In the genomic region with DNA sequence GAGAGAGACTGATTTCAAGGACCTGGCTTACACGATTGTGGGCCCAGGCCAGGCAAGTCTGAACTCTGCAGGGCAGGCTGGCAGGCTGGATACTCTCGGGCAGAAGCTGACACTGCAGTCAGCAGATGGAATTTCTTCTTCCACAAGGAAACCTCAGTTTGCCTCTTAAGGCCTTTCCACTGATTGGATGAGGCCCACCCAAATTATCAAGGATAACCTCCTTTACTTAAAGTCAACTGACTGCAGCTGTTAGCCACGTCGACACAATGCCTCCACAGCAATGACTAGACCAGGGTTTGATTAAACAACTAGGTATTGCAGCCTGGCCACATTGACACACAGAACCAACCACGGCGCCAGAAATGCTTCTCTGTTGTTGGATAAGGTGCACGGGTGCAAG, we compare ENCODE assay signal across 20 cellular contexts.
A peak's percentile ranks its signal among the peaks of the same experiment; 100 is the strongest.
DNase-seq lines count a peak whose midpoint lies in the region; ATAC-seq and TF ChIP-seq lines count a peak whose summit lies in the region.
"Had no signal": no experiment of that assay in that cellular context is flagged by ENCODE, and none has a peak within 500 bp of the region (broad histone marks: within the 10 kb centered on the region; RNA-seq: fewer than 3 reads in every experiment).

No MANE protein-coding gene starts in this region.

- no peaks in the 10 kb centered on the region for H3K9me3 Mint-ChIP-seq in neural progenitor cell
- H3K9me3 Mint-ChIP-seq: CD8-positive, alpha-beta T cell; H9; HFFc6 had no signal

- no peak overlapping the region for H3K23ac ChIP-seq in neuronal stem cell (ENCODE audit: low read depth, low read length, poor library complexity)

- DNase-seq in RWPE1 (ENCODE audit: low spot score), result no peak
- no peak for DNase-seq in foreskin keratinocyte
- DNase-seq in neuronal stem cell (ENCODE audit: low spot score), result no peak
- DNase-seq in SKM-1 (lab: John Stamatoyannopoulos, UW; ENCODE audit: unreplicated experiment), result no peak
- no peak for DNase-seq in neural progenitor cell (ENCODE audit: low spot score)
- no peak for DNase-seq in GOT3 (lab: John Stamatoyannopoulos, UW)
- DNase-seq: Caco-2; CD4-positive, CD25-positive, alpha-beta regulatory T cell; CD8-positive, alpha-beta T cell; DMS153; DND-41; GM23248; H9; HFFc6 had no signal

- H2AK5ac ChIP-seq in neuronal stem cell (ENCODE audit: low read depth, low read length), result no peak overlapping the region

- H3K27me3 ChIP-seq in foreskin keratinocyte, result no peaks in the 10 kb centered on the region
- H3K27me3 ChIP-seq in neuronal stem cell (ENCODE audit: control insufficient read depth in 3 of 3, insufficient read depth in 3 of 3, low read depth in 1 of 3, low read length in 3 of 3), result no peaks in the 10 kb centered on the region
- H3K27me3 ChIP-seq in neural progenitor cell, result no peaks in the 10 kb centered on the region
- H3K27me3 ChIP-seq: BLaER1 had no signal

- H3K14ac ChIP-seq in neuronal stem cell (ENCODE audit: low read length), result peak overlapping the region; percentile 42

- no peaks in the 10 kb centered on the region for H3K36me3 ChIP-seq in HEK293 (ENCODE audit: control insufficient read depth in 2 of 2, insufficient read depth in 1 of 2, low read length in 2 of 2)
- H3K36me3 ChIP-seq in neuronal stem cell (replicated peaks in 1 of 2; ENCODE audit: control insufficient read depth in 2 of 2, insufficient read depth in 2 of 2, low read length in 2 of 2), result no peaks in the 10 kb centered on the region
- H3K36me3 ChIP-seq in neural progenitor cell, result no peaks in the 10 kb centered on the region
- H3K36me3 ChIP-seq: BLaER1 had no signal

- H3K9me3 ChIP-seq in HEK293 (ENCODE audit: control insufficient read depth, insufficient read depth, low read depth, low read length), result no peaks in the 10 kb centered on the region
- no peaks in the 10 kb centered on the region for H3K9me3 ChIP-seq in neuronal stem cell (replicated peaks in 1 of 2; ENCODE audit: control insufficient read depth in 2 of 2, insufficient read depth in 1 of 2, low read depth in 1 of 2, low read length in 2 of 2)
- no peaks in the 10 kb centered on the region for H3K9me3 ChIP-seq in neural progenitor cell (ENCODE audit: low read depth)
- H3K9me3 ChIP-seq: BLaER1, Caco-2 had no signal

- no peaks in the 10 kb centered on the region for H3K79me1 ChIP-seq in neuronal stem cell (ENCODE audit: low read depth, low read length)

- no peak overlapping the region for H3K4me3 ChIP-seq in HEK293 (ENCODE audit: low read depth, low read length)
- H3K4me3 ChIP-seq in neuronal stem cell (ENCODE audit: low read length in 2 of 2), result no peak overlapping the region
- no peak overlapping the region for H3K4me3 ChIP-seq in neural progenitor cell
- H3K4me3 ChIP-seq: BLaER1, GM23248 had no signal

- no peaks in the 10 kb centered on the region for H3K36me3 Mint-ChIP-seq in neural progenitor cell
- H3K36me3 Mint-ChIP-seq: CD4-positive, CD25-positive, alpha-beta regulatory T cell; CD8-positive, alpha-beta T cell had no signal

- no peak overlapping the region for H2BK15ac ChIP-seq in neuronal stem cell (ENCODE audit: low read length)

- peak overlapping the region; percentile 84 for H2BK5ac ChIP-seq in neuronal stem cell (ENCODE audit: low read length)

- CTCF ChIA-PET in HEK293 (lab: Yijun Ruan, JAX) (no interaction called here), RWPE1 (lab: Yijun Ruan, JAX) (no interaction called here)

- H3F3A ChIP-seq in neural progenitor cell (ENCODE audit: low read depth), result no peaks in the 10 kb centered on the region

- H2BK120ac ChIP-seq in neuronal stem cell (ENCODE audit: low read depth, low read length), result no peak overlapping the region

- peaks cover 11% of the 10 kb centered on the region for H3K4me1 Mint-ChIP-seq in neural progenitor cell
- H3K4me1 Mint-ChIP-seq: B cell; CD4-positive, CD25-positive, alpha-beta regulatory T cell had no signal

- no peak overlapping the region for H3K4ac ChIP-seq in neuronal stem cell (ENCODE audit: low read length)

- no peak overlapping the region for H2AFZ ChIP-seq in neuronal stem cell (ENCODE audit: low read length)
- no peak overlapping the region for H2AFZ ChIP-seq in neural progenitor cell (replicated peaks)
- H2AFZ ChIP-seq: GM23248 had no signal

- H4K8ac ChIP-seq in neuronal stem cell (ENCODE audit: low read depth, low read length), result no peak overlapping the region

- no peak overlapping the region for H4K91ac ChIP-seq in neuronal stem cell (ENCODE audit: low read depth, low read length, poor library complexity)

- peaks cover 10% of the 10 kb centered on the region for H3K27me3 Mint-ChIP-seq in neural progenitor cell (ENCODE audit: insufficient read depth, low read depth)

- H4K20me1 ChIP-seq in neural progenitor cell (ENCODE audit: low read depth), result no peaks in the 10 kb centered on the region
- H4K20me1 ChIP-seq: BLaER1 had no signal

- H3K4me3 Mint-ChIP-seq in neural progenitor cell, result no peak overlapping the region
- H3K4me3 Mint-ChIP-seq: B cell; CD4-positive, CD25-positive, alpha-beta regulatory T cell; CD8-positive, alpha-beta T cell; H9; HFFc6 had no signal

- no peak overlapping the region for H3K18ac ChIP-seq in neuronal stem cell (ENCODE audit: low read length)

- H3K4me2 ChIP-seq in neuronal stem cell (ENCODE audit: insufficient read depth, low read length, poor library complexity, severe bottlenecking) (no peak overlapping the region), neural progenitor cell (no peak overlapping the region)
- H3K4me2 ChIP-seq: BLaER1 had no signal

- no peaks in the 10 kb centered on the region for H3K79me2 ChIP-seq in neural progenitor cell (ENCODE audit: low read depth)

- no peak overlapping the region for H2BK12ac ChIP-seq in neuronal stem cell (ENCODE audit: low read length)

- H3K27ac ChIP-seq in HEK293 (ENCODE audit: extremely low read depth, low read depth, low read length) (no peak overlapping the region), RWPE1 (peak overlapping the region; percentile 70), foreskin keratinocyte (peak overlapping the region; percentile 99), neuronal stem cell (replicated peaks; ENCODE audit: low read length) (no peak overlapping the region), neural progenitor cell (no peak overlapping the region)
- H3K27ac ChIP-seq: 22Rv1, BLaER1, C4-2B, GM23248 had no signal

- ATAC-seq in foreskin keratinocyte, result no peak
- ATAC-seq: CD8-positive, alpha-beta T cell; HCT116 had no signal

- no peak for TF ChIP-seq CTCF in HEK293 (tag by site-specific recombination; IDR thresholded peaks at IDR 0.05)
- no peak for TF ChIP-seq CTCF in RWPE1 (conservative IDR thresholded peaks at IDR 0.05; ENCODE audit: low read depth)
- no peak for TF ChIP-seq CTCF in foreskin keratinocyte (conservative IDR thresholded peaks at IDR 0.05)
- TF ChIP-seq CTCF in neural progenitor cell (IDR thresholded peaks at IDR 0.05), result no peak

- H3K4me1 ChIP-seq in HEK293 (ENCODE audit: control insufficient read depth, insufficient read depth, low read length) (no peaks in the 10 kb centered on the region), foreskin keratinocyte (peaks cover 45% of the 10 kb centered on the region), neuronal stem cell (ENCODE audit: control insufficient read depth in 2 of 2, insufficient read depth in 1 of 2, low read depth in 1 of 2, low read length in 2 of 2) (peaks cover 1 to 3% of the 10 kb centered on the region in 2 donors), neural progenitor cell (peaks cover 11% of the 10 kb centered on the region)
- H3K4me1 ChIP-seq: Caco-2 had no signal

- H3K27ac Mint-ChIP-seq in neural progenitor cell, result no peak overlapping the region
- H3K27ac Mint-ChIP-seq: B cell; CD4-positive, CD25-positive, alpha-beta regulatory T cell; CD8-positive, alpha-beta T cell; HFFc6 had no signal

- WGBS in neuronal stem cell (ENCODE audit: extremely low coverage in 2 of 2, insufficient read length in 2 of 2, insufficient replicate concordance in 1 of 2), 2 donors, result no CpG with 5 or more reads among the region's 7 CpGs

- H3K9ac ChIP-seq in neuronal stem cell (ENCODE audit: low read depth, low read length, poor library complexity) (no peak overlapping the region), neural progenitor cell (no peak overlapping the region)
- H3K9ac ChIP-seq: BLaER1, GM23248 had no signal

- POLR2A ChIA-PET in HEK293 (lab: Yijun Ruan, JAX) (no interaction called here), RWPE1 (lab: Yijun Ruan, JAX; ENCODE audit: low non-redundant PET) (no interaction called here)

TF ChIP-seq in HEK293, 187 proteins besides CTCF, POLR2A, EP300 and RAD21:
- TF ChIP-seq, protein P1, sequence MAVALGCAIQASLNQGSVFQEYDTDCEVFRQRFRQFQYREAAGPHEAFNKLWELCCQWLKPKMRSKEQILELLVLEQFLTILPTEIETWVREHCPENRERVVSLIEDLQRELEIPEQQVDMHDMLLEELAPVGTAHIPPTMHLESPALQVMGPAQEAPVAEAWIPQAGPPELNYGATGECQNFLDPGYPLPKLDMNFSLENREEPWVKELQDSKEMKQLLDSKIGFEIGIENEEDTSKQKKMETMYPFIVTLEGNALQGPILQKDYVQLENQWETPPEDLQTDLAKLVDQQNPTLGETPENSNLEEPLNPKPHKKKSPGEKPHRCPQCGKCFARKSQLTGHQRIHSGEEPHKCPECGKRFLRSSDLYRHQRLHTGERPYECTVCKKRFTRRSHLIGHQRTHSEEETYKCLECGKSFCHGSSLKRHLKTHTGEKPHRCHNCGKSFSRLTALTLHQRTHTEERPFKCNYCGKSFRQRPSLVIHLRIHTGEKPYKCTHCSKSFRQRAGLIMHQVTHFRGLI (tag by site-specific recombination; IDR thresholded peaks at IDR 0.05), result no peak
- peak; percentile 84 for TF ChIP-seq ZNF10 (tag by site-specific recombination; IDR thresholded peaks at IDR 0.05)

Comparison
In these comparisons a context has a peak if more than half of its experiments do, and no peak if none do; other contexts are left out.
1. H3K27ac ChIP-seq: peak in RWPE1 (single experiment) and foreskin keratinocyte (single experiment); none in HEK293 (single experiment), neuronal stem cell (single experiment) and neural progenitor cell (single experiment).